ENCODE assay signal across 1 cellular context in the genomic region with DNA sequence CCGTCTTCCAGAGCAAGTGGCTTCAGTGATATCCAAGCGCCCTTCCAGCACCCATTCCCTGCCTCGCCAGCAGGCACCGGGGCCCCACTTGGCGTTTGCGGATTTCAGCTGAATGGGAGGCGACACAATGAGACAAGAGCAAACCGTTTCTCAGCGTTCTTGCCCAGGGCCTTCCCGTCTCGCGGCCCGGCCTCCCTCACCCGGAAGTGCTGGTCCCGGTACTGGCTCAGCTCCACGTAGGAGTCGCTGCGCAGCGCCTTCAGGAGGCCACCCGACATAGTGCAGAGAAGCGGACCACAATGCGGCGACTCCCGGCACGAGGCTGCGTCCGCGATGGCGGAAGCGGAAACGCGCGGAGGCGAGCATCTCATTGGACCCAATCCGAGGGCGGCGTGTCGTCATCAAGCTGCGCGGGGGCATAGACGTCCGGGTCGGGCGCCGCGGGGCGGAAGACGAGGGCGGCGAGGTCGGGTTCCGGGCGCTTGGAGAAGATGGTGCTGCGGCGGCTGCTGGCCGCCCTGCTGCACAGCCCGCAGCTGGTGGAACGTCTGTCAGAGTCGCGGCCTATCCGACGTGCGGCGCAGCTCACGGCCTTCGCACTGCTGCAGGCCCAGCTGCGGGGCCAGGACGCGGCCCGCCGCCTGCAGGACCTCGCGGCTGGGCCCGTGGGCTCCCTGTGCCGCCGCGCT.
TF ChIP-seq lines count a peak whose summit lies in the region.

A gene (minus strand): TSS at position 303 of the 689 bp plus-strand sequence. CDS start 25 bp downstream, at position 278.

TF ChIP-seq in K562, 482 proteins besides CTCF, POLR2A, EP300 and RAD21 (continued from another document and continues in another):
- TF ChIP-seq, protein P1, sequence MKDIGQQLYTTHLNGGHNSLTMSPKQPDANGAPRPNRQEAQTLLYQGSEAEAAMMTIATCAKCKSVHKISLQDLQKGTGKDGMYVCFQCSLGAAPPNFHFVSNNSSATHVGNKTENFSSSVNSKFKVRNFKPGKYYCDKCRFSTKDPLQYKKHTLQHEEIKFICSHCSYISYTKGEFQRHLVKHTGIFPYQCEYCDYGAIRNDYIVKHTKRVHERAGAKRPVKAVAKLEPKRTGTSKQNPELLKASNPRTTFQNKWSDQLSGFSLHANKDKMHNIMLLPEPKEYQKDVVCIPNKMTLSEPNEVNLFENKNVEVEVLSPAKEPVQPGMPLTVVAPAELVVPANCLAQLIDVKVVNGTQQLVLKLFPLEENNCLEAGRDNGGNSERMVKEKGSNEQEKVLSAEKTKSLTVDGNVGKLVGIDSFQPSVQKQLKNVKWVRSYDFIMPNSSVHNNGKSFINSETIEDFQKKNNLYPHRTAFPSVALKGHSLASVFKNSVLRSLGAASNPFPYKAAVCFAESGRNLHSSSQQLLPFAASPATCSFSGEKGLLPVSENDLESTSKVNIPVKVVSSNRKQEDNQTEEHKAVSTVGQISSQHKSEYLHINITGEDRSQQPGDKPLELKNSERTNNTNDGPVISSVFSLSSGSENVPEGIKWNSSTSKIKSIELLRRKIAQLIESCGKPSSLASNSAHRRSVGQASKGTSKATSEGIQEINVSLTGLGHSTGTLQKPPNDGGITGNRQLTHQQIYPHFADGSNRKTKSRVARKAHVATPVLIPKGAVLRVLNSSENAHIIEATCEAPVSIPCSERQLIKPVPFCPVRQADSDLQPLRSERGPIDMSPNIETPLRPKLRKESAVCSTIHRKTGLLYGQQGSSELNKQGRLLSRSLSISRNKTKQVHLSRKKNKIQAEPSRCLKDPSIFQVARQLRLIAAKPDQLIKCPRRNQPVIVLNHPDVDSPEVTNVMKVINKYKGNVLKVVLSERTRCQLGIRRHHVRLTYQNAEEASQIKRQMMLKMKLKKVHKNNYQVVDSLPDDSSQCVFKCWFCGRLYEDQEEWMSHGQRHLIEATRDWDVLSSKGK (CRISPR knock-in tag; IDR thresholded peaks at IDR 0.05), result no peak
- no peak for TF ChIP-seq HDGF (IDR thresholded peaks at IDR 0.05)
- TF ChIP-seq ZNF780A (CRISPR knock-in tag; IDR thresholded peaks at IDR 0.05), result no peak
- TF ChIP-seq, protein P2, sequence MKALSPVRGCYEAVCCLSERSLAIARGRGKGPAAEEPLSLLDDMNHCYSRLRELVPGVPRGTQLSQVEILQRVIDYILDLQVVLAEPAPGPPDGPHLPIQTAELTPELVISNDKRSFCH (CRISPR knock-in tag; IDR thresholded peaks at IDR 0.05), result no peak
- TF ChIP-seq, protein P2 (tag; IDR thresholded peaks at IDR 0.05), result no peak
- no peak for TF ChIP-seq ZNF561 (CRISPR knock-in tag; conservative IDR thresholded peaks at IDR 0.05)
- TF ChIP-seq, protein P3, sequence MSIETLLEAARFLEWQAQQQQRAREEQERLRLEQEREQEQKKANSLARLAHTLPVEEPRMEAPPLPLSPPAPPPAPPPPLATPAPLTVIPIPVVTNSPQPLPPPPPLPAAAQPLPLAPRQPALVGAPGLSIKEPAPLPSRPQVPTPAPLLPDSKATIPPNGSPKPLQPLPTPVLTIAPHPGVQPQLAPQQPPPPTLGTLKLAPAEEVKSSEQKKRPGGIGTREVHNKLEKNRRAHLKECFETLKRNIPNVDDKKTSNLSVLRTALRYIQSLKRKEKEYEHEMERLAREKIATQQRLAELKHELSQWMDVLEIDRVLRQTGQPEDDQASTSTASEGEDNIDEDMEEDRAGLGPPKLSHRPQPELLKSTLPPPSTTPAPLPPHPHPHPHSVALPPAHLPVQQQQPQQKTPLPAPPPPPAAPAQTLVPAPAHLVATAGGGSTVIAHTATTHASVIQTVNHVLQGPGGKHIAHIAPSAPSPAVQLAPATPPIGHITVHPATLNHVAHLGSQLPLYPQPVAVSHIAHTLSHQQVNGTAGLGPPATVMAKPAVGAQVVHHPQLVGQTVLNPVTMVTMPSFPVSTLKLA (conservative IDR thresholded peaks at IDR 0.05), result peak; percentile 95 to 98
- no peak for TF ChIP-seq TAF15 (IDR thresholded peaks at IDR 0.05; ENCODE audit: low read depth, low read length)
- TF ChIP-seq, protein P4, sequence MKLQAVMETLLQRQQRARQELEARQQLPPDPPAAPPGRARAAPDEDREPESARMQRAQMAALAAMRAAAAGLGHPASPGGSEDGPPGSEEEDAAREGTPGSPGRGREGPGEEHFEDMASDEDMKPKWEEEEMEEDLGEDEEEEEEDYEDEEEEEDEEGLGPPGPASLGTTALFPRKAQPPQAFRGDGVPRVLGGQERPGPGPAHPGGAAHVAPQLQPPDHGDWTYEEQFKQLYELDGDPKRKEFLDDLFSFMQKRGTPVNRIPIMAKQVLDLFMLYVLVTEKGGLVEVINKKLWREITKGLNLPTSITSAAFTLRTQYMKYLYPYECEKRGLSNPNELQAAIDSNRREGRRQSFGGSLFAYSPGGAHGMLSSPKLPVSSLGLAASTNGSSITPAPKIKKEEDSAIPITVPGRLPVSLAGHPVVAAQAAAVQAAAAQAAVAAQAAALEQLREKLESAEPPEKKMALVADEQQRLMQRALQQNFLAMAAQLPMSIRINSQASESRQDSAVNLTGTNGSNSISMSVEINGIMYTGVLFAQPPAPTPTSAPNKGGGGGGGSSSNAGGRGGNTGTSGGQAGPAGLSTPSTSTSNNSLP (IDR thresholded peaks at IDR 0.05; ENCODE audit: borderline replicate concordance, low read depth, low read length), result 0 out of 2 replicates have a peak, but pooled peaks have one; percentile 10
- TF ChIP-seq ESRRA (IDR thresholded peaks at IDR 0.05; ENCODE audit: borderline replicate concordance, low read depth), result peak; percentile 88
- TF ChIP-seq HIVEP1 (CRISPR knock-in tag; IDR thresholded peaks at IDR 0.05), result no peak
- 0 out of 2 replicates have a peak, but pooled peaks have one; percentile 34 for TF ChIP-seq ZSCAN32 (CRISPR knock-in tag; IDR thresholded peaks at IDR 0.05)
- TF ChIP-seq, protein P5, sequence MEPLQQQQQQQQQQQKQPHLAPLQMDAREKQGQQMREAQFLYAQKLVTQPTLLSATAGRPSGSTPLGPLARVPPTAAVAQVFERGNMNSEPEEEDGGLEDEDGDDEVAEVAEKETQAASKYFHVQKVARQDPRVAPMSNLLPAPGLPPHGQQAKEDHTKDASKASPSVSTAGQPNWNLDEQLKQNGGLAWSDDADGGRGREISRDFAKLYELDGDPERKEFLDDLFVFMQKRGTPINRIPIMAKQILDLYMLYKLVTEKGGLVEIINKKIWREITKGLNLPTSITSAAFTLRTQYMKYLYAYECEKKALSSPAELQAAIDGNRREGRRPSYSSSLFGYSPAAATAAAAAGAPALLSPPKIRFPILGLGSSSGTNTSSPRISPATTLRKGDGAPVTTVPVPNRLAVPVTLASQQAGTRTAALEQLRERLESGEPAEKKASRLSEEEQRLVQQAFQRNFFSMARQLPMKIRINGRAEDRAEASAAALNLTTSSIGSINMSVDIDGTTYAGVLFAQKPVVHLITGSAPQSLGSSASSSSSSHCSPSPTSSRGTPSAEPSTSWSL (CRISPR knock-in tag; IDR thresholded peaks at IDR 0.05; ENCODE audit: borderline replicate concordance), result no peak
- TF ChIP-seq SMARCB1 (IDR thresholded peaks at IDR 0.05; ENCODE audit: insufficient read length, low read depth), result no peak
- no peak for TF ChIP-seq MCM7 (IDR thresholded peaks at IDR 0.05)
- TF ChIP-seq ZBED1 (IDR thresholded peaks at IDR 0.05), result peak; percentile 73; the same call in 1 of the 2 replicates
- TF ChIP-seq, protein P6, sequence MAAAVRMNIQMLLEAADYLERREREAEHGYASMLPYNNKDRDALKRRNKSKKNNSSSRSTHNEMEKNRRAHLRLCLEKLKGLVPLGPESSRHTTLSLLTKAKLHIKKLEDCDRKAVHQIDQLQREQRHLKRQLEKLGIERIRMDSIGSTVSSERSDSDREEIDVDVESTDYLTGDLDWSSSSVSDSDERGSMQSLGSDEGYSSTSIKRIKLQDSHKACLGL (CRISPR knock-in tag; IDR thresholded peaks at IDR 0.05; ENCODE audit: borderline replicate concordance, poor library complexity, severe bottlenecking), result peak; percentile 58
- TF ChIP-seq, protein P7, sequence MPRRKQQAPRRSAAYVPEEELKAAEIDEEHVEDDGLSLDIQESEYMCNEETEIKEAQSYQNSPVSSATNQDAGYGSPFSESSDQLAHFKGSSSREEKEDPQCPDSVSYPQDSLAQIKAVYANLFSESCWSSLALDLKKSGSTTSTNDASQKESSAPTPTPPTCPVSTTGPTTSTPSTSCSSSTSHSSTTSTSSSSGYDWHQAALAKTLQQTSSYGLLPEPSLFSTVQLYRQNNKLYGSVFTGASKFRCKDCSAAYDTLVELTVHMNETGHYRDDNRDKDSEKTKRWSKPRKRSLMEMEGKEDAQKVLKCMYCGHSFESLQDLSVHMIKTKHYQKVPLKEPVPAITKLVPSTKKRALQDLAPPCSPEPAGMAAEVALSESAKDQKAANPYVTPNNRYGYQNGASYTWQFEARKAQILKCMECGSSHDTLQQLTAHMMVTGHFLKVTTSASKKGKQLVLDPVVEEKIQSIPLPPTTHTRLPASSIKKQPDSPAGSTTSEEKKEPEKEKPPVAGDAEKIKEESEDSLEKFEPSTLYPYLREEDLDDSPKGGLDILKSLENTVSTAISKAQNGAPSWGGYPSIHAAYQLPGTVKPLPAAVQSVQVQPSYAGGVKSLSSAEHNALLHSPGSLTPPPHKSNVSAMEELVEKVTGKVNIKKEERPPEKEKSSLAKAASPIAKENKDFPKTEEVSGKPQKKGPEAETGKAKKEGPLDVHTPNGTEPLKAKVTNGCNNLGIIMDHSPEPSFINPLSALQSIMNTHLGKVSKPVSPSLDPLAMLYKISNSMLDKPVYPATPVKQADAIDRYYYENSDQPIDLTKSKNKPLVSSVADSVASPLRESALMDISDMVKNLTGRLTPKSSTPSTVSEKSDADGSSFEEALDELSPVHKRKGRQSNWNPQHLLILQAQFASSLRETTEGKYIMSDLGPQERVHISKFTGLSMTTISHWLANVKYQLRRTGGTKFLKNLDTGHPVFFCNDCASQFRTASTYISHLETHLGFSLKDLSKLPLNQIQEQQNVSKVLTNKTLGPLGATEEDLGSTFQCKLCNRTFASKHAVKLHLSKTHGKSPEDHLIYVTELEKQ (CRISPR knock-in tag; IDR thresholded peaks at IDR 0.05), result no peak
- peak; percentile 64 for TF ChIP-seq KDM5B (IDR thresholded peaks at IDR 0.05; ENCODE audit: insufficient replicate concordance, low read depth, low read length)
- no peak for TF ChIP-seq ARNT (IDR thresholded peaks at IDR 0.05)
- TF ChIP-seq JUNB (CRISPR knock-in tag; conservative IDR thresholded peaks at IDR 0.05), result no peak
- TF ChIP-seq, protein P8, sequence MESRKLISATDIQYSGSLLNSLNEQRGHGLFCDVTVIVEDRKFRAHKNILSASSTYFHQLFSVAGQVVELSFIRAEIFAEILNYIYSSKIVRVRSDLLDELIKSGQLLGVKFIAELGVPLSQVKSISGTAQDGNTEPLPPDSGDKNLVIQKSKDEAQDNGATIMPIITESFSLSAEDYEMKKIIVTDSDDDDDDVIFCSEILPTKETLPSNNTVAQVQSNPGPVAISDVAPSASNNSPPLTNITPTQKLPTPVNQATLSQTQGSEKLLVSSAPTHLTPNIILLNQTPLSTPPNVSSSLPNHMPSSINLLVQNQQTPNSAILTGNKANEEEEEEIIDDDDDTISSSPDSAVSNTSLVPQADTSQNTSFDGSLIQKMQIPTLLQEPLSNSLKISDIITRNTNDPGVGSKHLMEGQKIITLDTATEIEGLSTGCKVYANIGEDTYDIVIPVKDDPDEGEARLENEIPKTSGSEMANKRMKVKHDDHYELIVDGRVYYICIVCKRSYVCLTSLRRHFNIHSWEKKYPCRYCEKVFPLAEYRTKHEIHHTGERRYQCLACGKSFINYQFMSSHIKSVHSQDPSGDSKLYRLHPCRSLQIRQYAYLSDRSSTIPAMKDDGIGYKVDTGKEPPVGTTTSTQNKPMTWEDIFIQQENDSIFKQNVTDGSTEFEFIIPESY (CRISPR knock-in tag; IDR thresholded peaks at IDR 0.05), result peak; percentile 93
- peak; percentile 84 for TF ChIP-seq DIDO1 (tag; IDR thresholded peaks at IDR 0.05; ENCODE audit: low read depth)
- no peak for TF ChIP-seq ZNF143 (CRISPR knock-in tag; IDR thresholded peaks at IDR 0.05)
- TF ChIP-seq, protein P9, sequence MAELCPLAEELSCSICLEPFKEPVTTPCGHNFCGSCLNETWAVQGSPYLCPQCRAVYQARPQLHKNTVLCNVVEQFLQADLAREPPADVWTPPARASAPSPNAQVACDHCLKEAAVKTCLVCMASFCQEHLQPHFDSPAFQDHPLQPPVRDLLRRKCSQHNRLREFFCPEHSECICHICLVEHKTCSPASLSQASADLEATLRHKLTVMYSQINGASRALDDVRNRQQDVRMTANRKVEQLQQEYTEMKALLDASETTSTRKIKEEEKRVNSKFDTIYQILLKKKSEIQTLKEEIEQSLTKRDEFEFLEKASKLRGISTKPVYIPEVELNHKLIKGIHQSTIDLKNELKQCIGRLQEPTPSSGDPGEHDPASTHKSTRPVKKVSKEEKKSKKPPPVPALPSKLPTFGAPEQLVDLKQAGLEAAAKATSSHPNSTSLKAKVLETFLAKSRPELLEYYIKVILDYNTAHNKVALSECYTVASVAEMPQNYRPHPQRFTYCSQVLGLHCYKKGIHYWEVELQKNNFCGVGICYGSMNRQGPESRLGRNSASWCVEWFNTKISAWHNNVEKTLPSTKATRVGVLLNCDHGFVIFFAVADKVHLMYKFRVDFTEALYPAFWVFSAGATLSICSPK (IDR thresholded peaks at IDR 0.05; ENCODE audit: borderline replicate concordance), result no peak
- TF ChIP-seq, protein P10, sequence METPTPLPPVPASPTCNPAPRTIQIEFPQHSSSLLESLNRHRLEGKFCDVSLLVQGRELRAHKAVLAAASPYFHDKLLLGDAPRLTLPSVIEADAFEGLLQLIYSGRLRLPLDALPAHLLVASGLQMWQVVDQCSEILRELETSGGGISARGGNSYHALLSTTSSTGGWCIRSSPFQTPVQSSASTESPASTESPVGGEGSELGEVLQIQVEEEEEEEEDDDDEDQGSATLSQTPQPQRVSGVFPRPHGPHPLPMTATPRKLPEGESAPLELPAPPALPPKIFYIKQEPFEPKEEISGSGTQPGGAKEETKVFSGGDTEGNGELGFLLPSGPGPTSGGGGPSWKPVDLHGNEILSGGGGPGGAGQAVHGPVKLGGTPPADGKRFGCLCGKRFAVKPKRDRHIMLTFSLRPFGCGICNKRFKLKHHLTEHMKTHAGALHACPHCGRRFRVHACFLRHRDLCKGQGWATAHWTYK (CRISPR knock-in tag; IDR thresholded peaks at IDR 0.05), result 0 out of 2 replicates have a peak, but pooled peaks have one; percentile 60
- TF ChIP-seq SMARCC2 (IDR thresholded peaks at IDR 0.05; ENCODE audit: low read depth), result no peak
- TF ChIP-seq ZNF644 (tag; IDR thresholded peaks at IDR 0.05; ENCODE audit: low read depth), result 0 out of 2 replicates have a peak, but pooled peaks have one; percentile 16
- TF ChIP-seq, protein P11, sequence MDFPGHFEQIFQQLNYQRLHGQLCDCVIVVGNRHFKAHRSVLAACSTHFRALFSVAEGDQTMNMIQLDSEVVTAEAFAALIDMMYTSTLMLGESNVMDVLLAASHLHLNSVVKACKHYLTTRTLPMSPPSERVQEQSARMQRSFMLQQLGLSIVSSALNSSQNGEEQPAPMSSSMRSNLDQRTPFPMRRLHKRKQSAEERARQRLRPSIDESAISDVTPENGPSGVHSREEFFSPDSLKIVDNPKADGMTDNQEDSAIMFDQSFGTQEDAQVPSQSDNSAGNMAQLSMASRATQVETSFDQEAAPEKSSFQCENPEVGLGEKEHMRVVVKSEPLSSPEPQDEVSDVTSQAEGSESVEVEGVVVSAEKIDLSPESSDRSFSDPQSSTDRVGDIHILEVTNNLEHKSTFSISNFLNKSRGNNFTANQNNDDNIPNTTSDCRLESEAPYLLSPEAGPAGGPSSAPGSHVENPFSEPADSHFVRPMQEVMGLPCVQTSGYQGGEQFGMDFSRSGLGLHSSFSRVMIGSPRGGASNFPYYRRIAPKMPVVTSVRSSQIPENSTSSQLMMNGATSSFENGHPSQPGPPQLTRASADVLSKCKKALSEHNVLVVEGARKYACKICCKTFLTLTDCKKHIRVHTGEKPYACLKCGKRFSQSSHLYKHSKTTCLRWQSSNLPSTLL (IDR thresholded peaks at IDR 0.05), result no peak
- TF ChIP-seq RB1 (IDR thresholded peaks at IDR 0.05; ENCODE audit: low read depth), result peak; percentile 83
- TF ChIP-seq ZNF695 (CRISPR knock-in tag; IDR thresholded peaks at IDR 0.05), result no peak
- TF ChIP-seq ZNF551 (CRISPR knock-in tag; IDR thresholded peaks at IDR 0.05), result no peak
